ENCODE assay signal across 8 cellular contexts in the genomic region with DNA sequence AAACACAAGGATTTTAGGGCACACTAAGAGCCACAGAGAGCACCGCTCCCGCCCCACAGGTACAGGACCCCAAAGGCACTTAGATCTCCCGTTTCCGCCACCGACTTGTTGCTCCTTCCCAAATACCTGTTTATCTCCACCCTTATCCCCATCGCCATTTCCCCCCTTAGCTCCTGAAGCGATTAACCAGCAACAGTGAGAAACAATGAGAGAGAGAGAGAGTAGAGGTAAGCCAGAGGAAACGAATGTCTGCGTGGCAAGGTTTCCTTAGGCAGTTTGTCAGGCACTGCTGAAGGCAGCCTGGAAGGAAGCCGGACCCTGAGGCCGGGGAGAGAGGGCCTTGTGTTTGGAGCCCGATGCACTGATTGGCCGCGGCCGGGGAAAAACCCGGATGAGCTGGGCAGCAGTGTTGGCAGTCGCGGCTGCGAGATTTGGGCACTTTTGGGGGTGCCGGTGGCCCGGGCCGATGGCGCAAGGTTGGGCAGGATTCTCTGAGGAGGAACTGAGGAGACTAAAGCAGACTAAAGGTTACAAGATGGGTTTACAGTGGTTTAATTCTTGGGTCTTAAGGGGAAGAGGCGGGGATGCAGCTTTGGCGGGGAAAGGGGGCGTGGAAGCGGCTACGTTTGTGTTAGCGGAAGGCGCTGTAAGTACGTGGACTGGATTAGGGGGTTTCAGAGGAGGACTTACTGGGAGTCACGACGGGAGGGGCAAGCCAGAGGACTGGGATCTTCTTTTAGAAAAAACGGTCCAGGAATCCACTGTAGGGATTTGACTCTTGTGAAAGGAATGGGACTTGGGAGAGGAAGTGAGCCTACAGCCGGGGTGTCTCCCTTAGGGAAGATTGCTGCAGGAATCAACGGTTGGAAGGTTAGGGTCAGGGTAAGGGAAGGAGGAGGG. TPM values are rescaled to one million over a fixed set of nuclear protein-coding genes. Genes with fewer than 3 reads are reported as not detected.
DNase-seq lines count a peak whose midpoint lies in the region; TF ChIP-seq lines count a peak whose summit lies in the region.

A gene with protein sequence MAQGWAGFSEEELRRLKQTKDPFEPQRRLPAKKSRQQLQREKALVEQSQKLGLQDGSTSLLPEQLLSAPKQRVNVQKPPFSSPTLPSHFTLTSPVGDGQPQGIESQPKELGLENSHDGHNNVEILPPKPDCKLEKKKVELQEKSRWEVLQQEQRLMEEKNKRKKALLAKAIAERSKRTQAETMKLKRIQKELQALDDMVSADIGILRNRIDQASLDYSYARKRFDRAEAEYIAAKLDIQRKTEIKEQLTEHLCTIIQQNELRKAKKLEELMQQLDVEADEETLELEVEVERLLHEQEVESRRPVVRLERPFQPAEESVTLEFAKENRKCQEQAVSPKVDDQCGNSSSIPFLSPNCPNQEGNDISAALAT (plus strand): TSS at position 409 of the 900 bp plus-strand sequence. CDS start 58 bp downstream, at position 467.

- peaks cover under 1% of the 10 kb centered on the region for H3K36me3 Mint-ChIP-seq in neural crest cell (ENCODE audit: low read depth)

- 0 to 1% (median 0%) methylated on average over 36 of the region's 36 CpGs for WGBS in stomach, 5 donors

- H3K9me3 ChIP-seq in stomach: no peaks in the 10 kb centered on the region

- H3K4me3 ChIP-seq in foreskin fibroblast (ENCODE audit: low read depth in 1 of 2, low read length in 2 of 2) (peak within 1 kb of the TSS; percentile 70 to 92), stomach (peak within 1 kb of the TSS; percentile 63 to 78 (median 67))

- intact Hi-C loops in stomach (cut with DNase I; ENCODE audit: low total_unique reads): no loop called here

- peaks cover 13 to 32% (median 21%) of the 10 kb centered on the region in 4 donors for H3K4me1 ChIP-seq in stomach

- TF ChIP-seq POLR2A in Raji (IDR thresholded peaks at IDR 0.05; ENCODE audit: insufficient read depth, low read depth, low read length): peak; percentile 69
- TF ChIP-seq POLR2A in stomach (IDR thresholded peaks at IDR 0.05): peak in 1 of 4 donors; percentile 45

- H3K27me3 ChIP-seq in stomach: no peaks in the 10 kb centered on the region

- DNase-seq in ELF-1 (ENCODE audit: low read depth, low spot score) (peak; percentile 94), H4 (ENCODE audit: low spot score) (peak; percentile 86), LoVo (ENCODE audit: low spot score) (peak; percentile 88), foreskin fibroblast (peak; percentile 97), neural crest cell (ENCODE audit: low read depth, low spot score) (peak; percentile 82), stomach (peak; percentile 91)
- peak; percentile 74 for DNase-seq in activated effector memory CD4-positive, alpha-beta T cell treated with Interleukin-2 at 50 U/mL for 16 hours

- no peak for TF ChIP-seq CTCF in foreskin fibroblast (IDR thresholded peaks at IDR 0.05; ENCODE audit: low read depth, low read length)
- TF ChIP-seq CTCF in neural crest cell (conservative IDR thresholded peaks at IDR 0.05): no peak
- TF ChIP-seq CTCF in stomach (IDR thresholded peaks at IDR 0.05): no peak

- no peaks in the 10 kb centered on the region for H3K36me3 ChIP-seq in stomach

- peaks cover 16% of the 10 kb centered on the region for H3K27me3 Mint-ChIP-seq in neural crest cell (ENCODE audit: low read depth)

- no peak for TF ChIP-seq EP300 in stomach (IDR thresholded peaks at IDR 0.05)

- H3K4me1 Mint-ChIP-seq in neural crest cell: peaks cover 9% of the 10 kb centered on the region

- no peaks in the 10 kb centered on the region for H3K9me3 Mint-ChIP-seq in neural crest cell

- H3K27ac ChIP-seq in stomach: peak within 1 kb of the TSS; percentile 63 to 92 (median 92)

- no peak within 1 kb of the TSS for H3K4me3 Mint-ChIP-seq in neural crest cell

- H3K27ac Mint-ChIP-seq in neural crest cell (ENCODE audit: unreplicated experiment): no peak within 1 kb of the TSS

RNA-seq across cellular contexts. Expression of the gene that starts here (rescaled TPM):
- total RNA-seq in H4 (2014; rRNA removed; shearing (Covaris generic)): 5.8 and 7.1 TPM in 2 replicates
- total RNA-seq in neural crest cell (10.5 and 14.2 TPM in 2 replicates), stomach (100 to 1,000 TPM in 1 of 5 donors, 10 to 100 TPM in 2, 1 to 10 TPM in 2; 5.5 to 148 (median 11.9) TPM)
- polyA plus RNA-seq in stomach: 1 to 10 TPM; 3.5 to 7.5 (median 4.0) TPM

Comparison
In these comparisons a context has a peak if more than half of its experiments do, and no peak if none do; other contexts are left out.
1. Peak in every context shown above with its lines: DNase-seq, H3K4me3 ChIP-seq and H3K27ac ChIP-seq.